In the genomic region with DNA sequence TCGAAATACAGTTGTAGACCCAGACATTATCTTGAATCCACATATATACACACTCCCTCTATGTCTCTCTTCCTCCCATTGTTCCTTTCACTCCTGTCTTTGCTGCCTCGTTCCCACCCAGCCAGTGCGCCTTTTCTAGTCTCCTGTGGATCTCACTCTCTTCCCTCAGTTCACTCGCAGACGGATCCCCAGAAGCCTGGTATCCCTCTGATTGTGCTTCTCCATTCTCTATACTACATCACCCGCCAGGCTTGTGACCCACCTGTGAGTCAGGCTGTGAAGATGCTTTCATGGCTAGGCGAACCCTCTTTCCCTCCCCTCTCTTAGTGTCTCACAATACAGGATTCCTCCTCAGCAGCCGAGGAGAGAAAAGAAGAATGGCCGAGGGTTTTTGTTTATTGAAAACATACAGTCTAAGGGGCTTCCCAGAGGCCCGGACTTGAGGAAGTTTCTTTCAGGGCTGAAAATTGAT, we compare ENCODE assay signal across 12 cellular contexts. TPM values are rescaled to one million over a fixed set of nuclear protein-coding genes. Genes with fewer than 3 reads are reported as not detected.
A peak's percentile ranks its signal among the peaks of the same experiment; 100 is the strongest.
DNase-seq lines count a peak whose midpoint lies in the region; ATAC-seq and TF ChIP-seq lines count a peak whose summit lies in the region.
"Had no signal": no experiment of that assay in that cellular context is flagged by ENCODE, and none has a peak within 500 bp of the region (broad histone marks: within the 10 kb centered on the region; RNA-seq: fewer than 3 reads in every experiment).

No MANE protein-coding gene starts in this region.

- 59 to 63% methylated on average over 9 to 10 of the region's 10 CpGs for WGBS in transverse colon (ENCODE audit: low coverage in 1 of 2), 2 donors
- WGBS in thyroid gland, 2 donors, result 58 to 63% methylated on average over 10 of the region's 10 CpGs

- peak; percentile 4 for TF ChIP-seq EP300 in neural cell (conservative IDR thresholded peaks at IDR 0.05; ENCODE audit: poor library complexity, severe bottlenecking)
- no peak for TF ChIP-seq EP300 in transverse colon (IDR thresholded peaks at IDR 0.05; ENCODE audit: low read depth)

- H3K4me3 ChIP-seq in colonic mucosa, result peak overlapping the region; percentile 81
- peak overlapping the region; percentile 96 for H3K4me3 ChIP-seq in neural cell (ENCODE audit: low read length)
- peak overlapping the region in 1 of 4 donors; percentile 90 for H3K4me3 ChIP-seq in transverse colon
- H3K4me3 ChIP-seq in thyroid gland (replicated peaks in 1 of 3), result no peak overlapping the region
- H3K4me3 ChIP-seq: body of pancreas had no signal

- H3K4me1 ChIP-seq in colonic mucosa, result no peaks in the 10 kb centered on the region
- H3K4me1 ChIP-seq in transverse colon, result peaks cover 5 to 22% (median 18%) of the 10 kb centered on the region in 4 donors
- peaks cover 10 to 15% of the 10 kb centered on the region in 2 donors for H3K4me1 ChIP-seq in thyroid gland

- H3K27ac ChIP-seq in colonic mucosa, result no peak overlapping the region
- peak overlapping the region; percentile 100 for H3K27ac ChIP-seq in neural cell (ENCODE audit: low read length)
- peak overlapping the region in 1 of 4 donors; percentile 86 for H3K27ac ChIP-seq in transverse colon
- H3K27ac ChIP-seq in thyroid gland, result no peak overlapping the region
- H3K27ac ChIP-seq: testis had no signal

- H3K4me2 ChIP-seq in neural cell (ENCODE audit: low read length), result peak overlapping the region; percentile 98

- DNase-seq in Daoy (ENCODE audit: low read depth) (peak; percentile 22), NAMALWA (ENCODE audit: low spot score) (peak; percentile 40), colonic mucosa (no peak), transverse colon (no peak), thyroid gland (no peak)

- H3K27me3 ChIP-seq in colonic mucosa (no peaks in the 10 kb centered on the region), neural cell (ENCODE audit: insufficient read depth, low read depth, low read length) (no peaks in the 10 kb centered on the region), transverse colon (no peaks in the 10 kb centered on the region), thyroid gland (no peaks in the 10 kb centered on the region)
- H3K27me3 ChIP-seq: body of pancreas, testis had no signal

- no peak for TF ChIP-seq CTCF in colonic mucosa (IDR thresholded peaks at IDR 0.05)
- peak; percentile 16 for TF ChIP-seq CTCF in neural cell (IDR thresholded peaks at IDR 0.05; ENCODE audit: poor library complexity, severe bottlenecking)
- peak in 2 of 5 experiments; percentile 0 to 2 for TF ChIP-seq CTCF in transverse colon (IDR thresholded peaks at IDR 0.05)
- peak in 1 of 6 experiments; percentile 4 for TF ChIP-seq CTCF in thyroid gland (IDR thresholded peaks at IDR 0.05)

- H3F3A ChIP-seq in neural cell (ENCODE audit: insufficient read depth, low read length, poor library complexity, severe bottlenecking), result peaks cover 10% of the 10 kb centered on the region

- H4K20me1 ChIP-seq in neural cell (ENCODE audit: insufficient read depth), result no peaks in the 10 kb centered on the region

- peak overlapping the region; percentile 86 for H2AFZ ChIP-seq in neural cell (ENCODE audit: low read depth, low read length)

- intact Hi-C loops in colonic mucosa (cut with DNase I), result loop anchor here (5.0 kb wide), 1 partner anchor 44 kb away; a partner anchor contains a TSS
- intact Hi-C loops in transverse colon (cut with DNase I; ENCODE audit: low total_unique reads), result loop anchor here (5.0 kb wide), 1 partner anchor 44 kb away; a partner anchor contains a TSS
- intact Hi-C loops in thyroid gland (cut with DNase I), result loop anchor here (5.0 kb wide), 1 partner anchor 44 kb away; a partner anchor contains a TSS

- no peaks in the 10 kb centered on the region for H3K9me2 ChIP-seq in neural cell (ENCODE audit: insufficient read depth, low read length)

- H3K79me2 ChIP-seq in neural cell (replicated peaks; ENCODE audit: insufficient read depth, low read length), result no peaks in the 10 kb centered on the region

- H3K36me3 ChIP-seq in colonic mucosa, result no peaks in the 10 kb centered on the region
- no peaks in the 10 kb centered on the region for H3K36me3 ChIP-seq in neural cell (ENCODE audit: insufficient read depth, low read length)
- no peaks in the 10 kb centered on the region for H3K36me3 ChIP-seq in transverse colon
- no peaks in the 10 kb centered on the region for H3K36me3 ChIP-seq in thyroid gland

- no peaks in the 10 kb centered on the region for H3K9me3 ChIP-seq in colonic mucosa
- H3K9me3 ChIP-seq in neural cell (ENCODE audit: low read length), result no peaks in the 10 kb centered on the region
- H3K9me3 ChIP-seq in transverse colon, result no peaks in the 10 kb centered on the region
- no peaks in the 10 kb centered on the region for H3K9me3 ChIP-seq in thyroid gland
- H3K9me3 ChIP-seq: body of pancreas, testis had no signal

- no peak for ATAC-seq in HG03159 (IDR thresholded peaks at IDR 0.05; ENCODE audit: unreplicated experiment)
- no peak for ATAC-seq in HG03520 (IDR thresholded peaks at IDR 0.05; ENCODE audit: unreplicated experiment)

- TF ChIP-seq POLR2A in transverse colon (IDR thresholded peaks at IDR 0.05) (no peak), thyroid gland (IDR thresholded peaks at IDR 0.05) (no peak)

- H3K9ac ChIP-seq in colonic mucosa (ENCODE audit: low read depth in 2 of 2, low read length in 2 of 2) (peak overlapping the region in 1 of 2 donors; percentile 77), neural cell (ENCODE audit: low read length) (peak overlapping the region; percentile 97)

- peak; percentile 4 for TF ChIP-seq RAD21 in neural cell (conservative IDR thresholded peaks at IDR 0.05)

- in situ Hi-C loops in transverse colon (cut with MboI; ENCODE audit: low pct_ligation_motif_present in 1 of 4, low pct_unique_long_range_greater_than_20kb in 1 of 4, low sequenced_read_pairs in 3 of 4), result loop anchor here in 3 of 4 donors (5.0 to 10.0 kb wide), 2 partner anchors 44 to 46 kb away; a partner anchor contains a TSS

TF ChIP-seq in neural cell, 6 proteins besides CTCF, POLR2A, EP300 and RAD21:
- TF ChIP-seq EZH2 (IDR thresholded peaks at IDR 0.05; ENCODE audit: borderline replicate concordance, insufficient read depth, low read length, poor library complexity, severe bottlenecking) (no peak), MXI1 (conservative IDR thresholded peaks at IDR 0.05; ENCODE audit: poor library complexity, severe bottlenecking) (peak; percentile 4), SMC3 (conservative IDR thresholded peaks at IDR 0.05; ENCODE audit: poor library complexity) (peak; percentile 31)
- TF ChIP-seq, protein P1, sequence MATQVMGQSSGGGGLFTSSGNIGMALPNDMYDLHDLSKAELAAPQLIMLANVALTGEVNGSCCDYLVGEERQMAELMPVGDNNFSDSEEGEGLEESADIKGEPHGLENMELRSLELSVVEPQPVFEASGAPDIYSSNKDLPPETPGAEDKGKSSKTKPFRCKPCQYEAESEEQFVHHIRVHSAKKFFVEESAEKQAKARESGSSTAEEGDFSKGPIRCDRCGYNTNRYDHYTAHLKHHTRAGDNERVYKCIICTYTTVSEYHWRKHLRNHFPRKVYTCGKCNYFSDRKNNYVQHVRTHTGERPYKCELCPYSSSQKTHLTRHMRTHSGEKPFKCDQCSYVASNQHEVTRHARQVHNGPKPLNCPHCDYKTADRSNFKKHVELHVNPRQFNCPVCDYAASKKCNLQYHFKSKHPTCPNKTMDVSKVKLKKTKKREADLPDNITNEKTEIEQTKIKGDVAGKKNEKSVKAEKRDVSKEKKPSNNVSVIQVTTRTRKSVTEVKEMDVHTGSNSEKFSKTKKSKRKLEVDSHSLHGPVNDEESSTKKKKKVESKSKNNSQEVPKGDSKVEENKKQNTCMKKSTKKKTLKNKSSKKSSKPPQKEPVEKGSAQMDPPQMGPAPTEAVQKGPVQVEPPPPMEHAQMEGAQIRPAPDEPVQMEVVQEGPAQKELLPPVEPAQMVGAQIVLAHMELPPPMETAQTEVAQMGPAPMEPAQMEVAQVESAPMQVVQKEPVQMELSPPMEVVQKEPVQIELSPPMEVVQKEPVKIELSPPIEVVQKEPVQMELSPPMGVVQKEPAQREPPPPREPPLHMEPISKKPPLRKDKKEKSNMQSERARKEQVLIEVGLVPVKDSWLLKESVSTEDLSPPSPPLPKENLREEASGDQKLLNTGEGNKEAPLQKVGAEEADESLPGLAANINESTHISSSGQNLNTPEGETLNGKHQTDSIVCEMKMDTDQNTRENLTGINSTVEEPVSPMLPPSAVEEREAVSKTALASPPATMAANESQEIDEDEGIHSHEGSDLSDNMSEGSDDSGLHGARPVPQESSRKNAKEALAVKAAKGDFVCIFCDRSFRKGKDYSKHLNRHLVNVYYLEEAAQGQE (IDR thresholded peaks at IDR 0.05; ENCODE audit: borderline replicate concordance), result no peak

RNA-seq across cellular contexts. Expression of a gene that starts 1.5 kb away (rescaled TPM):
- total RNA-seq in Daoy (2014; rRNA removed; shearing (Covaris generic)), result 0.11 and 0.65 TPM in 2 replicates
- 10 to 100 TPM; 12.4 to 12.8 TPM for total RNA-seq in colonic mucosa
- 53.2 and 53.4 TPM in 2 replicates for polyA plus RNA-seq in neural cell
- polyA minus RNA-seq in neural cell, result 27.2 and 28.7 TPM in 2 replicates
- total RNA-seq in transverse colon, result 10 to 100 TPM; 13.0 to 34.0 (median 22.2) TPM
- total RNA-seq in thyroid gland, result 1 to 10 TPM; 1.5 to 2.9 (median 2.2) TPM

RNA-seq across cellular contexts. Expression of a gene that starts 5.4 kb away (rescaled TPM):
- total RNA-seq in Daoy (2014; rRNA removed; shearing (Covaris generic)), result 11.5 and 15.1 TPM in 2 replicates
- 10 to 100 TPM; 31.7 to 66.4 TPM for total RNA-seq in colonic mucosa
- polyA plus RNA-seq in neural cell, result 44.4 and 57.7 TPM in 2 replicates
- polyA minus RNA-seq in neural cell, result 35.1 and 39.0 TPM in 2 replicates
- 10 to 100 TPM; 31.9 to 92.9 (median 51.5) TPM for total RNA-seq in transverse colon
- 10 to 100 TPM; 40.0 to 61.6 (median 56.2) TPM for total RNA-seq in thyroid gland

RNA-seq across cellular contexts. Expression of a gene that starts 16.6 kb away (rescaled TPM):
- total RNA-seq in Daoy (2014; rRNA removed; shearing (Covaris generic)), result 42.1 and 43.4 TPM in 2 replicates
- total RNA-seq in colonic mucosa, result 10 to 100 TPM; 41.5 to 67.7 TPM
- polyA plus RNA-seq in neural cell, result 34.6 and 50.0 TPM in 2 replicates
- 26.3 and 29.4 TPM in 2 replicates for polyA minus RNA-seq in neural cell
- 10 to 100 TPM in 3 of 4 donors, 1 to 10 TPM in 1; 7.8 to 61.3 (median 35.2) TPM for total RNA-seq in transverse colon
- 10 to 100 TPM; 51.9 to 73.5 (median 62.7) TPM for total RNA-seq in thyroid gland

RNA-seq across cellular contexts. Expression of a gene that starts 22.5 kb away (rescaled TPM):
- not detected in 2 replicates for total RNA-seq in Daoy (2014; rRNA removed; shearing (Covaris generic))
- total RNA-seq in colonic mucosa (1 to 10 TPM; 1.6 to 2.9 TPM), transverse colon (1 to 10 TPM in 1 of 4 donors, under 1 TPM in 2, not detected in 1; 0.40 to 5.6 (median 0.64) TPM), thyroid gland (not detected)
- not detected in 2 replicates for polyA plus RNA-seq in neural cell
- not detected in 2 replicates for polyA minus RNA-seq in neural cell
- total RNA-seq: activated CD4-positive, alpha-beta T cell treated with anti-CD3 and anti-CD28 coated beads, Interleukin-2, amount 10 ng/mL, durations not matched to agents 7 days and 5 days; body of pancreas; frontal cortex had no signal

RNA-seq across cellular contexts. Expression of a gene that starts 23.4 kb away (rescaled TPM):
- 1.6 and 2.7 TPM in 2 replicates for total RNA-seq in Daoy (2014; rRNA removed; shearing (Covaris generic))
- total RNA-seq in colonic mucosa (10 to 100 TPM; 22.0 to 34.2 TPM), transverse colon (10 to 100 TPM in 3 of 4 donors, 1 to 10 TPM in 1; 9.0 to 21.9 (median 15.7) TPM), thyroid gland (10 to 100 TPM in 1 of 4 donors, 1 to 10 TPM in 3; 5.6 to 12.0 (median 7.8) TPM)
- polyA plus RNA-seq in neural cell, result 9.8 and 11.1 TPM in 2 replicates
- 8.0 and 8.6 TPM in 2 replicates for polyA minus RNA-seq in neural cell

Comparison
In these comparisons a context has a peak if more than half of its experiments do, and no peak if none do; other contexts are left out.
1. DNase-seq: peak in Daoy (single experiment) and NAMALWA (single experiment); none in colonic mucosa (single experiment), transverse colon (single experiment) and thyroid gland (0 of 2).
2. H3K4me3 ChIP-seq: peak in colonic mucosa (single experiment) and neural cell (single experiment); none in thyroid gland (0 of 3).